In the genomic region with DNA sequence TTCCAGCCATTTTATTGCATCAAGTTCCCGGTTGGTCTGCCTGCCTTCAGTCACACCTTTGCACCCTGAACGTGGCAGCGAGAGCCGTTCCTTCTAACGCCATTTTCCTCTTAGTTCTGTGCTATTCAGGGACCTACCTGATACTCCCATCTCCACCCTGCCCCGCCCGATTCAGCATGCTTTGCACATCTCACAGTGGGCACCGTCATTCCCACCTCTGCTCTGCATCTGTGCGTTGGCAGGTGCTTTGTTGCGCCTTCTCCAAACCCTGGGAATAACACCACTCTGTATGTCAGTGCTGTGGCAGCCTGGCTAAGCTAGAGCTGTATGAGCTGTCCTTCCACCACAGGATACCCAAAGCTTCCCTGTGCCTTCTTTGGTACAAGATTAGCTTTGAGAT, we compare ENCODE assay signal across 1 cellular context.
TF ChIP-seq lines count a peak whose summit lies in the region.

No MANE protein-coding gene starts in this region.

TF ChIP-seq in IMR-90, 13 proteins besides CTCF, POLR2A, EP300 and RAD21 (continued from another document):
- TF ChIP-seq, protein P1, sequence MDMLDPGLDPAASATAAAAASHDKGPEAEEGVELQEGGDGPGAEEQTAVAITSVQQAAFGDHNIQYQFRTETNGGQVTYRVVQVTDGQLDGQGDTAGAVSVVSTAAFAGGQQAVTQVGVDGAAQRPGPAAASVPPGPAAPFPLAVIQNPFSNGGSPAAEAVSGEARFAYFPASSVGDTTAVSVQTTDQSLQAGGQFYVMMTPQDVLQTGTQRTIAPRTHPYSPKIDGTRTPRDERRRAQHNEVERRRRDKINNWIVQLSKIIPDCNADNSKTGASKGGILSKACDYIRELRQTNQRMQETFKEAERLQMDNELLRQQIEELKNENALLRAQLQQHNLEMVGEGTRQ (IDR thresholded peaks at IDR 0.05; ENCODE audit: low read depth, low read length): no peak
- TF ChIP-seq, protein P2, sequence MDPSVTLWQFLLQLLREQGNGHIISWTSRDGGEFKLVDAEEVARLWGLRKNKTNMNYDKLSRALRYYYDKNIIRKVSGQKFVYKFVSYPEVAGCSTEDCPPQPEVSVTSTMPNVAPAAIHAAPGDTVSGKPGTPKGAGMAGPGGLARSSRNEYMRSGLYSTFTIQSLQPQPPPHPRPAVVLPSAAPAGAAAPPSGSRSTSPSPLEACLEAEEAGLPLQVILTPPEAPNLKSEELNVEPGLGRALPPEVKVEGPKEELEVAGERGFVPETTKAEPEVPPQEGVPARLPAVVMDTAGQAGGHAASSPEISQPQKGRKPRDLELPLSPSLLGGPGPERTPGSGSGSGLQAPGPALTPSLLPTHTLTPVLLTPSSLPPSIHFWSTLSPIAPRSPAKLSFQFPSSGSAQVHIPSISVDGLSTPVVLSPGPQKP (IDR thresholded peaks at IDR 0.05; ENCODE audit: borderline replicate concordance, low read depth, low read length): no peak
- TF ChIP-seq BHLHE40 (IDR thresholded peaks at IDR 0.05; ENCODE audit: low read depth, low read length): no peak
- no peak for TF ChIP-seq NFE2L2 (IDR thresholded peaks at IDR 0.05; ENCODE audit: low read depth, low read length)
- TF ChIP-seq RFX5 (IDR thresholded peaks at IDR 0.05; ENCODE audit: low read depth, low read length): no peak
- no peak for TF ChIP-seq FOS (IDR thresholded peaks at IDR 0.05; ENCODE audit: low read depth, low read length)
- TF ChIP-seq MAZ (IDR thresholded peaks at IDR 0.05; ENCODE audit: borderline replicate concordance, low read depth, low read length): no peak
